17 cellular contexts compared by ENCODE assay signal in genomic region chr7:53642361-53642760, GRCh38.
DNase-seq lines count a peak whose midpoint lies in the region; TF ChIP-seq lines count a peak whose summit lies in the region.
"Had no signal": no experiment of that assay in that cellular context is flagged by ENCODE, and none has a peak within 500 bp of the region (broad histone marks: within the 10 kb centered on the region; RNA-seq: fewer than 3 reads in every experiment).

No MANE protein-coding gene starts in this region.

- H4K20me1 ChIP-seq in hepatocyte (ENCODE audit: insufficient read depth, poor library complexity, severe bottlenecking) (no peaks in the 10 kb centered on the region), PC-9 (ENCODE audit: insufficient read depth) (peaks cover 5% of the 10 kb centered on the region; the same call in 1 of the 2 replicates)
- H4K20me1 ChIP-seq: BLaER1 treated with 17β-estradiol and CSF1 and Interleukin-3, amounts not matched to agents 10 nM and 100 nM had no signal

- H3K9me3 ChIP-seq in hepatocyte (ENCODE audit: low read depth) = no peaks in the 10 kb centered on the region
- H3K9me3 ChIP-seq in CD4-positive, alpha-beta memory T cell (ENCODE audit: control insufficient read depth in 1 of 2, low read length in 2 of 2) = peaks cover 0 to 5% of the 10 kb centered on the region in 2 donors
- no peaks in the 10 kb centered on the region for H3K9me3 ChIP-seq in PC-9 (ENCODE audit: insufficient read depth, low read depth)

- CTCF ChIA-PET in CD4-positive, alpha-beta memory T cell (lab: Charles Lee; ENCODE audit: partially characterized antibody) = no interaction called here
- CTCF ChIA-PET in PC-9 (lab: Charles Lee) = no interaction called here

- no peaks in the 10 kb centered on the region for H3F3A ChIP-seq in PC-9 (ENCODE audit: insufficient read depth, low read depth)

- H2AFZ ChIP-seq in hepatocyte (peak overlapping the region; percentile 0), PC-9 (no peak overlapping the region)

- H3K4me3 ChIP-seq in hepatocyte = no peak overlapping the region
- H3K4me3 ChIP-seq in CD4-positive, alpha-beta memory T cell (ENCODE audit: low read length in 2 of 2) = no peak overlapping the region
- no peak overlapping the region for H3K4me3 ChIP-seq in PC-9
- H3K4me3 ChIP-seq: BLaER1 treated with 17β-estradiol and CSF1 and Interleukin-3, amounts not matched to agents 10 nM and 100 nM had no signal

- H3K4me2 ChIP-seq in hepatocyte (no peak overlapping the region), PC-9 (no peak overlapping the region)
- H3K4me2 ChIP-seq: BLaER1 treated with 17β-estradiol and CSF1 and Interleukin-3, amounts not matched to agents 10 nM and 100 nM had no signal

- H3K4me1 ChIP-seq in hepatocyte (ENCODE audit: insufficient read depth) (peaks cover 6% of the 10 kb centered on the region), PC-9 (replicated peaks; ENCODE audit: insufficient read depth) (no peaks in the 10 kb centered on the region)
- no peaks in the 10 kb centered on the region for H3K4me1 ChIP-seq in CD4-positive, alpha-beta memory T cell (ENCODE audit: insufficient read depth, low read length)
- H3K4me1 ChIP-seq: BLaER1 treated with 17β-estradiol and CSF1 and Interleukin-3, amounts not matched to agents 10 nM and 100 nM had no signal

- no peak overlapping the region for H3K4me3 Mint-ChIP-seq in CD4-positive, alpha-beta memory T cell

- intact Hi-C loops in CD4-positive, alpha-beta memory T cell (cut with micrococcal nuclease) = no loop called here
- intact Hi-C loops in PC-9 (cut with micrococcal nuclease; ENCODE audit: unreplicated experiment) = no loop called here

- H3K36me3 Mint-ChIP-seq in CD4-positive, alpha-beta memory T cell = peaks cover 0 to 2% of the 10 kb centered on the region in 2 donors

- BruUV-seq in PC-9 (replicated peaks; lab: Mats Ljungman, UMichigan) = no TSS peak

- WGBS in hepatocyte (ENCODE audit: low lambda C conversion rate, missing lambda C conversion rate) = 27% methylated on average over 4 of the region's 4 CpGs

- H3K27me3 Mint-ChIP-seq in CD4-positive, alpha-beta memory T cell = no peaks in the 10 kb centered on the region

- DNase-seq in ELF-1 (ENCODE audit: low read depth, low spot score) (peak; percentile 78), SW480 (ENCODE audit: low spot score) (peak; percentile 10), hepatocyte (ENCODE audit: low spot score) (peak; percentile 12), myocyte (ENCODE audit: low read depth) (peak; percentile 16), GM10266 (ENCODE audit: extremely low spot score) (no peak), NCI-H524 treated with DMSO at 0.1 percent for 48 hours (lab: John Stamatoyannopoulos, UW) (no peak), PC-9 (no peak)
- no peak for DNase-seq in CD4-positive, alpha-beta memory T cell
- DNase-seq: DMS 273 treated with DMSO at 0.1 percent for 48 hours, GF-D8, HCEC 1CT, NCI-H1436 treated with DMSO at 0.1 percent for 48 hours, NCI-H2081, NCI-H510A, NCI-H82 had no signal

- H3K36me3 ChIP-seq in hepatocyte (replicated peaks; ENCODE audit: insufficient read depth, low read depth) (no peaks in the 10 kb centered on the region), PC-9 (ENCODE audit: low read depth) (no peaks in the 10 kb centered on the region)
- H3K36me3 ChIP-seq in CD4-positive, alpha-beta memory T cell (ENCODE audit: insufficient read depth, low read length) = no peaks in the 10 kb centered on the region
- H3K36me3 ChIP-seq: BLaER1 treated with 17β-estradiol and CSF1 and Interleukin-3, amounts not matched to agents 10 nM and 100 nM had no signal

- no peaks in the 10 kb centered on the region for H3K4me1 Mint-ChIP-seq in CD4-positive, alpha-beta memory T cell

- H3K27me3 ChIP-seq in hepatocyte = no peaks in the 10 kb centered on the region
- no peaks in the 10 kb centered on the region for H3K27me3 ChIP-seq in CD4-positive, alpha-beta memory T cell (ENCODE audit: insufficient read depth, low read length)
- H3K27me3 ChIP-seq in PC-9 (ENCODE audit: insufficient read depth, low read depth) = no peaks in the 10 kb centered on the region
- H3K27me3 ChIP-seq: BLaER1 treated with 17β-estradiol and CSF1 and Interleukin-3, amounts not matched to agents 10 nM and 100 nM had no signal

- no peak for TF ChIP-seq CTCF in hepatocyte (IDR thresholded peaks at IDR 0.05; ENCODE audit: poor library complexity)
- TF ChIP-seq CTCF in GM10266 (IDR thresholded peaks at IDR 0.05; ENCODE audit: control insufficient read depth, insufficient read depth, low read depth, missing control alignments) = no peak
- TF ChIP-seq CTCF in PC-9 (conservative IDR thresholded peaks at IDR 0.05) = no peak

- POLR2A ChIA-PET in CD4-positive, alpha-beta memory T cell (lab: Charles Lee; ENCODE audit: partially characterized antibody) = no interaction called here
- POLR2A ChIA-PET in PC-9 (lab: Charles Lee; ENCODE audit: unreplicated experiment) = no interaction called here

- peaks cover 5 to 45% (median 20%) of the 10 kb centered on the region in 8 donors for H3K9me3 Mint-ChIP-seq in CD4-positive, alpha-beta memory T cell

- no peaks in the 10 kb centered on the region for H3K9me2 ChIP-seq in hepatocyte (replicated peaks; ENCODE audit: insufficient read depth)
- H3K9me2 ChIP-seq in PC-9 (ENCODE audit: insufficient read depth) = no peaks in the 10 kb centered on the region

- H3K27ac ChIP-seq in hepatocyte = peak overlapping the region; percentile 69
- H3K27ac ChIP-seq in CD4-positive, alpha-beta memory T cell (ENCODE audit: low read depth, low read length) = no peak overlapping the region
- H3K27ac ChIP-seq in PC-9 = no peak overlapping the region
- H3K27ac ChIP-seq: BLaER1 treated with 17β-estradiol and CSF1 and Interleukin-3, amounts not matched to agents 10 nM and 100 nM; HL-60 had no signal

- H3K27ac Mint-ChIP-seq in CD4-positive, alpha-beta memory T cell = no peak overlapping the region

- H3K79me2 ChIP-seq in hepatocyte (no peaks in the 10 kb centered on the region), PC-9 (ENCODE audit: low read depth) (no peaks in the 10 kb centered on the region)

Comparison
In these comparisons a context has a peak if more than half of its experiments do, and no peak if none do; other contexts are left out.
1. DNase-seq: peak in ELF-1 (single experiment), SW480 (single experiment), hepatocyte (single experiment) and myocyte (single experiment); none in GM10266 (single experiment), NCI-H524 treated with DMSO at 0.1 percent for 48 hours (single experiment), CD4-positive, alpha-beta memory T cell (0 of 5) and PC-9 (0 of 2).